Comparison of ENCODE assay signal across 25 cellular contexts in genomic region chr1:36738245-36738644, GRCh38.
"Had no signal": no experiment of that assay in that cellular context is flagged by ENCODE, and none has a peak within 500 bp of the region (broad histone marks: within the 10 kb centered on the region; RNA-seq: fewer than 3 reads in every experiment).

No MANE protein-coding gene starts in this region.

- H3K27ac ChIP-seq: epithelial cell of prostate, gastrocnemius medialis, left lung, psoas muscle, skin epidermis, spleen, testis, tibial artery, upper lobe of left lung had no signal

- FAIRE-seq: kidney, urothelium cell line had no signal

- H3K36me3 ChIP-seq: gastrocnemius medialis, left lung, spleen, tibial artery, upper lobe of left lung had no signal

- H3K27me3 ChIP-seq: testis, upper lobe of left lung had no signal

- H3K4me3 Mint-ChIP-seq: naive thymus-derived CD8-positive, alpha-beta T cell; nephron progenitor cell; stimulated activated memory B cell treated with anti-CD40 and anti-IgM and Interleukin-4, amounts not matched to agents 10 μg/mL and 1 μg/mL and 100 μg/mL, for 72 hours had no signal

- H3K4me1 Mint-ChIP-seq: stimulated activated memory B cell treated with anti-CD40 and anti-IgM and Interleukin-4, amounts not matched to agents 10 μg/mL and 1 μg/mL and 100 μg/mL, for 72 hours had no signal

- H3K9me3 Mint-ChIP-seq: nephron progenitor cell had no signal

- H3K36me3 Mint-ChIP-seq: naive thymus-derived CD8-positive, alpha-beta T cell; stimulated activated memory B cell treated with anti-CD40 and anti-IgM and Interleukin-4, amounts not matched to agents 10 μg/mL and 1 μg/mL and 100 μg/mL, for 72 hours had no signal

- ATAC-seq: esophagus mucosa; gastrocnemius medialis; left lung; naive thymus-derived CD8-positive, alpha-beta T cell; psoas muscle; right cardiac atrium; stimulated activated naive CD8-positive, alpha-beta T cell treated with anti-CD3 and anti-CD28 coated beads, Interleukin-15, Interleukin-2, amounts not matched to agents 100 U/mL and 50 U/mL, for 24 hours had no signal

- DNase-seq: cerebellar nuclear complex; dorsolateral prefrontal cortex; effector CD4-positive, alpha-beta T cell; foreskin fibroblast; gastrocnemius medialis; kidney; left lung; mesenchymal stem cell; naive thymus-derived CD8-positive, alpha-beta T cell; nephron progenitor cell; posterior cingulate gyrus; psoas muscle; right cardiac atrium; stimulated activated CD4-positive, alpha-beta T cell treated with anti-CD3 and anti-CD28 coated beads, Interleukin-4, amount 100 ng/mL, for 4 hours; stimulated activated naive CD8-positive, alpha-beta T cell treated with anti-CD3 and anti-CD28 coated beads, Interleukin-15, Interleukin-2, amounts not matched to agents 100 U/mL and 50 U/mL, for 24 hours; substantia nigra; testis had no signal

- H3K9me3 ChIP-seq: gastrocnemius medialis, left lung, psoas muscle, testis, tibial artery, upper lobe of left lung had no signal

- H3K27ac Mint-ChIP-seq: naive thymus-derived CD8-positive, alpha-beta T cell; nephron progenitor cell; stimulated activated memory B cell treated with anti-CD40 and anti-IgM and Interleukin-4, amounts not matched to agents 10 μg/mL and 1 μg/mL and 100 μg/mL, for 72 hours had no signal

- H3K4me1 ChIP-seq: gastrocnemius medialis, left lung, psoas muscle, spleen, testis, tibial artery, upper lobe of left lung had no signal

- H3K4me3 ChIP-seq: dorsolateral prefrontal cortex, gastrocnemius medialis, left lung, psoas muscle, skin epidermis, spleen, testis, tibial artery, upper lobe of left lung had no signal
